In the genomic region with DNA sequence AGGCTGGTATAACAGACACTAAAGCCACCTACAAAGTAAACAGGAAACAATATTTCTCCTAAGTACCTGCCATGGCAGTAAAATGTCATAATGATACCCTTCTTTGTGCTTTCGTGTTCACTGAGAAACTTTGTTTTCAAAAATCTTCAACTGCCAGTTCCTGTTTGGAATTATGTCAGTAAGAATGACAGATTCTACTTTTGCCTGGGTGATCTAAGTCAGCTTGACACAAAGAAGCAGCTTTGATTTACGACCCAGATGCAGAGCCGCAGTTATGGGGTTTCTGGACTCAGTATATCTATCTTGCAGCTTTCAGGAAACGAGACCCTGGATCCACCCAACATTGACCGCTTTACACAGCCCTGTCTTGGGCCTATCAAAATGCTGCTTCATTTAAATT, we compare ENCODE assay signal across 28 cellular contexts.
DNase-seq lines count a peak whose midpoint lies in the region; ATAC-seq and TF ChIP-seq lines count a peak whose summit lies in the region.
"Had no signal": no experiment of that assay in that cellular context is flagged by ENCODE, and none has a peak within 500 bp of the region (broad histone marks: within the 10 kb centered on the region; RNA-seq: fewer than 3 reads in every experiment).

No MANE protein-coding gene starts in this region.

- H3K4me3 ChIP-seq in HEK293 (ENCODE audit: low read depth, low read length): no peak overlapping the region
- H3K4me3 ChIP-seq in MM.1S (ENCODE audit: low read length): no peak overlapping the region
- H3K4me3 ChIP-seq: adrenal gland, breast epithelium, gastroesophageal sphincter, SK-N-MC, skin epidermis, testis had no signal

- CTCF ChIA-PET in HEK293 (lab: Yijun Ruan, JAX): no interaction called here

- H3K4me3 Mint-ChIP-seq in osteocyte (ENCODE audit: unreplicated experiment): no peak overlapping the region
- H3K4me3 Mint-ChIP-seq: activated B cell treated with CpG ODN at 0.5 μM for 24 hours; activated CD4-positive, alpha-beta memory T cell treated with anti-CD3 and anti-CD28 coated beads for 36 hours; HFFc6; stimulated activated naive B cell treated with anti-CD40 and anti-IgM and Interleukin-4, amounts not matched to agents 10 μg/mL and 1 μg/mL and 100 μg/mL, for 72 hours; T-helper 2 cell treated with Interferon-gamma antibody and Interleukin-4, amounts not matched to agents 5 μg/mL and 100 μg/mL, for 36 hours had no signal

- no peaks in the 10 kb centered on the region for H3K9me3 Mint-ChIP-seq in osteocyte (ENCODE audit: unreplicated experiment)
- H3K9me3 Mint-ChIP-seq: activated B cell treated with CpG ODN at 0.5 μM for 24 hours; activated CD4-positive, alpha-beta memory T cell treated with anti-CD3 and anti-CD28 coated beads for 36 hours; HFFc6; stimulated activated naive B cell treated with anti-CD40 and anti-IgM and Interleukin-4, amounts not matched to agents 10 μg/mL and 1 μg/mL and 100 μg/mL, for 72 hours; T-helper 2 cell treated with Interferon-gamma antibody and Interleukin-4, amounts not matched to agents 5 μg/mL and 100 μg/mL, for 36 hours had no signal

- H3K27ac Mint-ChIP-seq in osteocyte (ENCODE audit: unreplicated experiment): peak overlapping the region; percentile 84
- H3K27ac Mint-ChIP-seq: activated B cell treated with CpG ODN at 0.5 μM for 24 hours; activated CD4-positive, alpha-beta memory T cell treated with anti-CD3 and anti-CD28 coated beads for 36 hours; HFFc6; stimulated activated naive B cell treated with anti-CD40 and anti-IgM and Interleukin-4, amounts not matched to agents 10 μg/mL and 1 μg/mL and 100 μg/mL, for 72 hours; T-helper 2 cell treated with Interferon-gamma antibody and Interleukin-4, amounts not matched to agents 5 μg/mL and 100 μg/mL, for 36 hours had no signal

- POLR2A ChIA-PET in HEK293 (lab: Yijun Ruan, JAX): no interaction called here

- H3F3A ChIP-seq in MM.1S (ENCODE audit: insufficient read depth, low read length): no peaks in the 10 kb centered on the region

- H3K27ac ChIP-seq in HEK293 (ENCODE audit: extremely low read depth, low read depth, low read length) (no peak overlapping the region), VCaP (peak overlapping the region; percentile 47), MM.1S (ENCODE audit: low read length) (no peak overlapping the region)
- H3K27ac ChIP-seq: adrenal gland, breast epithelium, gastroesophageal sphincter, SK-N-MC, skin epidermis, testis had no signal

- H3K9me3 ChIP-seq in HEK293 (ENCODE audit: control insufficient read depth, insufficient read depth, low read depth, low read length): no peaks in the 10 kb centered on the region
- H3K9me3 ChIP-seq in MM.1S (replicated peaks; ENCODE audit: insufficient read depth, low read length): no peaks in the 10 kb centered on the region
- H3K9me3 ChIP-seq: adrenal gland, breast epithelium, gastroesophageal sphincter, testis had no signal

- TF ChIP-seq CTCF in HEK293 (tag by site-specific recombination; IDR thresholded peaks at IDR 0.05) (no peak), VCaP (conservative IDR thresholded peaks at IDR 0.05) (no peak), osteocyte (IDR thresholded peaks at IDR 0.05) (no peak), MM.1S (IDR thresholded peaks at IDR 0.05; ENCODE audit: low read length) (no peak)

- peaks cover 16% of the 10 kb centered on the region for H3K36me3 Mint-ChIP-seq in osteocyte (ENCODE audit: unreplicated experiment)

- ATAC-seq in HG03280 (IDR thresholded peaks at IDR 0.05; ENCODE audit: unreplicated experiment): no peak
- no peak for ATAC-seq in stimulated activated naive CD8-positive, alpha-beta T cell treated with anti-CD3 and anti-CD28 coated beads, Interleukin-15, Interleukin-2, amounts not matched to agents 100 U/mL and 50 U/mL, for 24 hours
- ATAC-seq: gastroesophageal sphincter; stimulated activated naive B cell treated with anti-CD40 and anti-IgM and Interleukin-4, amounts not matched to agents 10 μg/mL and 1 μg/mL and 100 μg/mL, for 72 hours had no signal

- H3K9me2 ChIP-seq in MM.1S (replicated peaks; ENCODE audit: insufficient read depth, low read length): no peaks in the 10 kb centered on the region

- no peaks in the 10 kb centered on the region for H3K27me3 Mint-ChIP-seq in osteocyte (ENCODE audit: unreplicated experiment)
- H3K27me3 Mint-ChIP-seq: activated B cell treated with CpG ODN at 0.5 μM for 24 hours; activated CD4-positive, alpha-beta memory T cell treated with anti-CD3 and anti-CD28 coated beads for 36 hours; stimulated activated naive B cell treated with anti-CD40 and anti-IgM and Interleukin-4, amounts not matched to agents 10 μg/mL and 1 μg/mL and 100 μg/mL, for 72 hours had no signal

- H3K27me3 ChIP-seq in MM.1S (replicated peaks; ENCODE audit: insufficient read depth, low read length): no peaks in the 10 kb centered on the region
- H3K27me3 ChIP-seq: adrenal gland, breast epithelium, gastroesophageal sphincter, testis had no signal

- H3K36me3 ChIP-seq in HEK293 (ENCODE audit: control insufficient read depth in 2 of 2, insufficient read depth in 1 of 2, low read length in 2 of 2) (no peaks in the 10 kb centered on the region), MM.1S (replicated peaks; ENCODE audit: insufficient read depth, low read length) (no peaks in the 10 kb centered on the region; the same call in 1 of the 2 replicates)
- H3K36me3 ChIP-seq: adrenal gland, breast epithelium had no signal

- H3K4me2 ChIP-seq in MM.1S (ENCODE audit: low read depth, low read length): no peak overlapping the region

- peaks cover 46% of the 10 kb centered on the region for H3K4me1 Mint-ChIP-seq in osteocyte (ENCODE audit: unreplicated experiment)

- 0 out of 2 replicates have a peak, but pooled peaks cover 9% of the 10 kb centered on the region for H3K79me2 ChIP-seq in MM.1S (ENCODE audit: low read length)

- no peaks in the 10 kb centered on the region for H4K20me1 ChIP-seq in MM.1S (ENCODE audit: insufficient read depth, low read length)

- H3K4me1 ChIP-seq in HEK293 (ENCODE audit: control insufficient read depth, insufficient read depth, low read length) (peaks cover 8% of the 10 kb centered on the region), MM.1S (ENCODE audit: low read length) (0 out of 2 replicates have a peak, but pooled peaks cover 3% of the 10 kb centered on the region)
- H3K4me1 ChIP-seq: breast epithelium, gastroesophageal sphincter had no signal

- no peak overlapping the region for H2AFZ ChIP-seq in MM.1S (ENCODE audit: low read length)

- no peak overlapping the region for H3K9ac ChIP-seq in MM.1S (ENCODE audit: low read length)

- DNase-seq in NCI-H82 (lab: John Stamatoyannopoulos, UW): peak; percentile 15
- DNase-seq in NCI-H82 treated with DMSO at 0.1 percent for 48 hours (lab: John Stamatoyannopoulos, UW; ENCODE audit: unreplicated experiment): no peak
- DNase-seq in osteocyte (ENCODE audit: extremely low spot score, unreplicated experiment): no peak
- DNase-seq in stimulated activated naive CD8-positive, alpha-beta T cell treated with anti-CD3 and anti-CD28 coated beads, Interleukin-15, Interleukin-2, amounts not matched to agents 100 U/mL and 50 U/mL, for 24 hours: no peak
- DNase-seq in MM.1S: no peak
- DNase-seq: activated B cell treated with CpG ODN at 0.5 μM for 24 hours; activated CD4-positive, alpha-beta memory T cell treated with anti-CD3 and anti-CD28 coated beads for 36 hours; activated gamma-delta T cell treated with Interleukin-2 at 50 U/mL for 16 hours; activated T-cell treated with anti-CD3 and anti-CD28 coated beads for 4 hours; adrenal gland; C1 segment of cervical spinal cord; cortex of kidney; DMS53; GDM1; HFFc6; kidney; RPMI8226; stimulated activated CD4-positive, alpha-beta T cell treated with anti-CD3 and anti-CD28 coated beads, Interleukin-2, amount 100 ng/mL, for 24 hours; stimulated activated naive B cell treated with anti-CD40 and anti-IgM and Interleukin-4, amounts not matched to agents 10 μg/mL and 1 μg/mL and 100 μg/mL, for 72 hours; testis had no signal

TF ChIP-seq in HEK293, 187 proteins besides CTCF, POLR2A, EP300 and RAD21:
- TF ChIP-seq HOXC10 (CRISPR knock-in tag; IDR thresholded peaks at IDR 0.05) (no peak), MZF1 (tag by site-specific recombination; IDR thresholded peaks at IDR 0.05; ENCODE audit: borderline replicate concordance) (no peak), ZBTB8A (tag by site-specific recombination; IDR thresholded peaks at IDR 0.05) (no peak), BCL11B (tag by site-specific recombination; IDR thresholded peaks at IDR 0.05; ENCODE audit: low read depth) (no peak), GLIS2 (tag by site-specific recombination; IDR thresholded peaks at IDR 0.05) (no peak), ZNF837 (tag by site-specific recombination; IDR thresholded peaks at IDR 0.05) (no peak), ZSCAN4 (tag by site-specific recombination; IDR thresholded peaks at IDR 0.05) (no peak), PRDM6 (tag by site-specific recombination; IDR thresholded peaks at IDR 0.05) (peak; percentile 84), FEZF1 (tag by site-specific recombination; IDR thresholded peaks at IDR 0.05) (peak; percentile 28; the same call in 1 of the 2 replicates), ZNF404 (tag by site-specific recombination; IDR thresholded peaks at IDR 0.05) (no peak), SP7 (tag by site-specific recombination; IDR thresholded peaks at IDR 0.05) (peak; percentile 83)
